ENCODE assay signal across 2 cellular contexts in the genomic region with DNA sequence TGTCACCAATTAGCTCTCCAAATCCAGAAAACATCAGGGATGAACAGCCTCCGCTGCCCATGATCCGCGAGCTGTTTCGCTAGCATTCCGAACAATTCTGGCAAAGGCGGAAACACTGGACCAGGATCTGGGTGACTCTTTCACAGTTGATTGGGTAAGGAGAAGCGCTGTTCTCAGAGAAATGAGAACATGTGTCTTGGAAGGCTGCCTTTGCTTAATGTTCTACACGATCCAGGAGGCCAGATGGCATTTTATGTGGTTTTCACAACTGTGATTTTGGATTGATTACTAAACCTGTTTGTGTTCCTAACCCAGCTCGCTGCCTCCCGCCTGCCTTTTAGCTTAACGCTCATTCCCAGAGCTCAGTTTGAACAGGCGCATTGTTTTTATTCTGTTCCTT.
A peak's percentile ranks its signal among the peaks of the same experiment; 100 is the strongest.
TF ChIP-seq lines count a peak whose summit lies in the region.

No MANE protein-coding gene starts in this region.

TF ChIP-seq in SK-N-SH, 30 proteins besides CTCF, POLR2A, EP300 and RAD21:
- TF ChIP-seq SIN3A (IDR thresholded peaks at IDR 0.05; ENCODE audit: borderline replicate concordance, low read depth, low read length) (no peak), MXI1 (IDR thresholded peaks at IDR 0.05; ENCODE audit: low read depth, low read length) (peak; percentile 28; the same call in 1 of the 2 replicates)

TF ChIP-seq in SK-N-SH treated with all-trans-retinoic acid at 6 μM for 48 hours, 23 proteins besides CTCF, POLR2A, EP300 and RAD21:
- no peak for TF ChIP-seq TOX (CRISPR knock-in tag; IDR thresholded peaks at IDR 0.05; ENCODE audit: borderline replicate concordance)
- no peak for TF ChIP-seq OSR1 (CRISPR knock-in tag; IDR thresholded peaks at IDR 0.05)
- TF ChIP-seq GLIS3 (CRISPR knock-in tag; IDR thresholded peaks at IDR 0.05), result no peak
